22 cellular contexts compared by ENCODE assay signal in genomic region chr13:79185580-79185979, GRCh38.
"Had no signal": no experiment of that assay in that cellular context is flagged by ENCODE, and none has a peak within 500 bp of the region (broad histone marks: within the 10 kb centered on the region; RNA-seq: fewer than 3 reads in every experiment).

No MANE protein-coding gene starts in this region.

- H3K27ac Mint-ChIP-seq: activated naive CD4-positive, alpha-beta T cell treated with anti-CD3 and anti-CD28 coated beads, Interleukin-2, amount 50 U/mL, for 24 hours; activated T-helper 1 cell treated with anti-CD3 and anti-CD28 coated beads, Interleukin-12 subunit alpha, Interleukin-12 subunit beta, Interleukin-2, Interleukin-4 antibody, amounts not matched to agents 30 ng/mL and 10 ng/mL and 1 ng/mL, durations not matched to agents 14 hours and 24 hours and 36 hours; naive thymus-derived CD4-positive, alpha-beta T cell; T-helper 1 cell treated with Interleukin-12 subunit alpha and Interleukin-12 subunit beta and Interleukin-4 antibody, amounts not matched to agents 30 μg/mL and 1 μg/mL, for 36 hours had no signal

- H3K36me3 ChIP-seq: cardiac muscle cell, upper lobe of left lung had no signal

- H3K27ac ChIP-seq: body of pancreas, cardiac muscle cell, upper lobe of left lung had no signal

- ATAC-seq: body of pancreas; naive thymus-derived CD4-positive, alpha-beta T cell had no signal

- H3K27me3 ChIP-seq: body of pancreas, cardiac muscle cell, upper lobe of left lung had no signal

- H3K4me3 ChIP-seq: body of pancreas, cardiac muscle cell, lung, upper lobe of left lung had no signal

- H3K4me1 Mint-ChIP-seq: activated naive CD4-positive, alpha-beta T cell treated with anti-CD3 and anti-CD28 coated beads, Interleukin-2, amount 50 U/mL, for 24 hours; naive thymus-derived CD4-positive, alpha-beta T cell had no signal

- DNase-seq: activated CD4-positive, alpha-beta T cell treated with anti-CD3 and anti-CD28 coated beads for 4 hours; activated CD4-positive, alpha-beta T cell treated with anti-CD3 and anti-CD28 coated beads, Interleukin-2, amount 50 U/mL, for 48 hours; activated CD4-positive, CD25-positive, alpha-beta regulatory T cell; activated gamma-delta T cell; anterior cingulate cortex; body of pancreas; erythroblast; foreskin fibroblast; kidney; naive thymus-derived CD4-positive, alpha-beta T cell; posterior cingulate gyrus; stimulated activated CD4-positive, alpha-beta T cell treated with anti-CD3 and anti-CD28 coated beads, Interleukin-2, amount 100 ng/mL, for 48 hours; stimulated activated CD8-positive, alpha-beta memory T cell treated with anti-CD3 and anti-CD28 coated beads, Interleukin-4, amount 100 ng/mL, for 48 hours; stimulated activated naive CD4-positive, alpha-beta T cell; T1000; upper lobe of left lung had no signal

- H3K9me3 Mint-ChIP-seq: activated naive CD4-positive, alpha-beta T cell treated with anti-CD3 and anti-CD28 coated beads, Interleukin-2, amount 50 U/mL, for 24 hours; activated T-helper 1 cell treated with anti-CD3 and anti-CD28 coated beads, Interleukin-12 subunit alpha, Interleukin-12 subunit beta, Interleukin-2, Interleukin-4 antibody, amounts not matched to agents 30 ng/mL and 10 ng/mL and 1 ng/mL, durations not matched to agents 14 hours and 24 hours and 36 hours; naive thymus-derived CD4-positive, alpha-beta T cell; neural crest cell; T-helper 1 cell treated with Interleukin-12 subunit alpha and Interleukin-12 subunit beta and Interleukin-4 antibody, amounts not matched to agents 30 μg/mL and 1 μg/mL, for 36 hours had no signal

- H3K4me3 Mint-ChIP-seq: activated naive CD4-positive, alpha-beta T cell treated with anti-CD3 and anti-CD28 coated beads, Interleukin-2, amount 50 U/mL, for 24 hours; activated T-helper 1 cell treated with anti-CD3 and anti-CD28 coated beads, Interleukin-12 subunit alpha, Interleukin-12 subunit beta, Interleukin-2, Interleukin-4 antibody, amounts not matched to agents 30 ng/mL and 10 ng/mL and 1 ng/mL, durations not matched to agents 14 hours and 24 hours and 36 hours; naive thymus-derived CD4-positive, alpha-beta T cell; neural crest cell; T-helper 1 cell treated with Interleukin-12 subunit alpha and Interleukin-12 subunit beta and Interleukin-4 antibody, amounts not matched to agents 30 μg/mL and 1 μg/mL, for 36 hours had no signal

- H3K36me3 Mint-ChIP-seq: activated naive CD4-positive, alpha-beta T cell treated with anti-CD3 and anti-CD28 coated beads, Interleukin-2, amount 50 U/mL, for 24 hours; naive thymus-derived CD4-positive, alpha-beta T cell had no signal

- H3K9me3 ChIP-seq: body of pancreas, upper lobe of left lung had no signal

- H3K4me1 ChIP-seq: body of pancreas, upper lobe of left lung had no signal
